In the genomic region with DNA sequence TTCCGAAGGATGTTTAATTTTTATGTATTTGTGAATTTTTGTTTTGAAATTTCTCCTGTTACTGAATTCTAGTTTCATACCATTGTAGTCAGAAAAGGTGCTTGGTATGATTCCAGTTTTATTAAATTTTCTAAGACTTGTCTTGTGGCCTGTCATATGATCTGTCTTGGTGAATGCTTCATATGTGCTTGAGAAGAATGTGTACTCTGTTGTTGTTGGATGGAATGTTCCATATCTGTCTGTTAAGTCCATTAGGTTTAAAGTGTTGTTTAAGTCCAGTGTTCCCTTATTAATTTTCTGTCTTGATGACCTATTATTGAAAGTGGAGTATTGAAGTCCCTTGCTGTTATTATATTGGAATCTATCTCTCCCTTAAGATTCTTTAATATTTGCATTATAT, we compare ENCODE assay signal across 5 cellular contexts.
"Had no signal": no experiment of that assay in that cellular context is flagged by ENCODE, and none has a peak within 500 bp of the region (broad histone marks: within the 10 kb centered on the region; RNA-seq: fewer than 3 reads in every experiment).

No MANE protein-coding gene starts in this region.

- DNase-seq: IMR-90 had no signal

- H3K27ac Mint-ChIP-seq: IgD-negative memory B cell had no signal

- H3K27me3 Mint-ChIP-seq: IgD-negative memory B cell had no signal

- H3K36me3 Mint-ChIP-seq: IgD-negative memory B cell had no signal

- H3K4me3 Mint-ChIP-seq: IgD-negative memory B cell had no signal

- H3K4me1 Mint-ChIP-seq: IgD-negative memory B cell had no signal

- H3K4me3 ChIP-seq: K562 had no signal

- FAIRE-seq: HepG2, HTR-8/SVneo, K562 had no signal
